ENCODE assay signal across 20 cellular contexts in genomic region chr14:38339704-38340103, GRCh38.
DNase-seq lines count a peak whose midpoint lies in the region; ATAC-seq and TF ChIP-seq lines count a peak whose summit lies in the region.
"Had no signal": no experiment of that assay in that cellular context is flagged by ENCODE, and none has a peak within 500 bp of the region (broad histone marks: within the 10 kb centered on the region; RNA-seq: fewer than 3 reads in every experiment).

No MANE protein-coding gene starts in this region.

- POLR2A ChIA-PET in PC-3 (lab: Charles Lee; ENCODE audit: unreplicated experiment) = no interaction called here

- DNase-seq in A172 (ENCODE audit: low spot score) (peak; percentile 1), GM04503 (ENCODE audit: low read depth) (peak; percentile 70), PC-3 (peak; percentile 17), fibroblast of the aortic adventitia (ENCODE audit: low read depth) (peak; percentile 66), gastrocnemius medialis (no peak), NCI-H2081 (lab: John Stamatoyannopoulos, UW) (no peak), occipital lobe (lab: John Stamatoyannopoulos, UW) (no peak), suprapubic skin (ENCODE audit: low spot score in 2 of 2) (no peak)
- DNase-seq: activated CD4-positive, alpha-beta T cell treated with anti-CD3 and anti-CD28 coated beads, Interleukin-2, amount 50 U/mL, for 1 hour; body of pancreas; CD4-positive, alpha-beta T cell; foreskin keratinocyte; H9; kidney; NCI-H1417 treated with DMSO at 0.1 percent for 48 hours; NCI-H526; Right ventricle myocardium superior; stimulated activated CD4-positive, alpha-beta T cell treated with anti-CD3 and anti-CD28 coated beads, Interleukin-4, amount 100 ng/mL, for 4 hours had no signal

- H3K27me3 ChIP-seq in PC-3 (ENCODE audit: low read length) = no peaks in the 10 kb centered on the region
- H3K27me3 ChIP-seq in gastrocnemius medialis = no peaks in the 10 kb centered on the region
- H3K27me3 ChIP-seq in suprapubic skin = no peaks in the 10 kb centered on the region
- H3K27me3 ChIP-seq: body of pancreas, foreskin keratinocyte had no signal

- H3K36me3 ChIP-seq in PC-3 (ENCODE audit: low read depth, low read length) = no peaks in the 10 kb centered on the region
- H3K36me3 ChIP-seq in gastrocnemius medialis = no peaks in the 10 kb centered on the region
- no peaks in the 10 kb centered on the region for H3K36me3 ChIP-seq in suprapubic skin

- no TSS peak for BruUV-seq in PC-3 (replicated peaks; lab: Mats Ljungman, UMichigan)

- H3K79me2 ChIP-seq in PC-3 (ENCODE audit: low read length) = no peaks in the 10 kb centered on the region

- H2AFZ ChIP-seq in PC-3 (ENCODE audit: low read length) = no peak overlapping the region

- H3K4me1 ChIP-seq in PC-3 (ENCODE audit: insufficient read depth, low read length) (peaks cover 16% of the 10 kb centered on the region), gastrocnemius medialis (no peaks in the 10 kb centered on the region), suprapubic skin (no peaks in the 10 kb centered on the region)
- H3K4me1 ChIP-seq: body of pancreas, foreskin keratinocyte had no signal

- no peaks in the 10 kb centered on the region for H4K20me1 ChIP-seq in PC-3 (ENCODE audit: low read length)

- intact Hi-C loops in PC-3 (cut with micrococcal nuclease) = no loop called here
- intact Hi-C loops in gastrocnemius medialis (cut with DNase I; ENCODE audit: low total_unique reads) = no loop called here

- H3K4me3 ChIP-seq in PC-3 (ENCODE audit: low read length) = no peak overlapping the region
- no peak overlapping the region for H3K4me3 ChIP-seq in fibroblast of the aortic adventitia (ENCODE audit: low read depth, low read length)
- H3K4me3 ChIP-seq in gastrocnemius medialis = no peak overlapping the region
- no peak overlapping the region for H3K4me3 ChIP-seq in suprapubic skin
- H3K4me3 ChIP-seq: body of pancreas, lung had no signal

- H3K9me2 ChIP-seq in PC-3 (replicated peaks; ENCODE audit: low read length) = no peaks in the 10 kb centered on the region

- CTCF ChIA-PET in PC-3 (lab: Charles Lee) = no interaction called here

- H3F3A ChIP-seq in PC-3 (ENCODE audit: low read length, unreplicated experiment) = no peaks in the 10 kb centered on the region

- H3K4me2 ChIP-seq in PC-3 (ENCODE audit: low read length) = no peak overlapping the region

- ATAC-seq in PC-3 (no peak), gastrocnemius medialis (no peak)
- ATAC-seq: activated T-helper 17 cell treated with anti-CD3 and anti-CD28 coated beads, Interleukin-2, amount 50 U/mL, for 72 hours; body of pancreas; foreskin keratinocyte had no signal

- H3K27ac ChIP-seq in PC-3 (ENCODE audit: low read length) (no peak overlapping the region), gastrocnemius medialis (no peak overlapping the region), suprapubic skin (no peak overlapping the region)
- H3K27ac ChIP-seq: body of pancreas, foreskin keratinocyte had no signal

- TF ChIP-seq EP300 in suprapubic skin (IDR thresholded peaks at IDR 0.05) = no peak

- 50% methylated on average over 1 of the region's 1 CpG for WGBS in suprapubic skin

- no peak overlapping the region for H3K9ac ChIP-seq in PC-3 (ENCODE audit: low read length)

- no peak for TF ChIP-seq CTCF in PC-3 (conservative IDR thresholded peaks at IDR 0.05; ENCODE audit: low read depth, low read length)
- no peak for TF ChIP-seq CTCF in fibroblast of the aortic adventitia (IDR thresholded peaks at IDR 0.05; ENCODE audit: insufficient read depth, low read length)
- TF ChIP-seq CTCF in gastrocnemius medialis (IDR thresholded peaks at IDR 0.05 in 4 of 5, conservative IDR thresholded peaks at IDR 0.05 in 1 of 5) = no peak
- TF ChIP-seq CTCF in suprapubic skin (IDR thresholded peaks at IDR 0.05) = no peak

- in situ Hi-C loops in gastrocnemius medialis (cut with MboI; ENCODE audit: low sequenced_read_pairs in 4 of 4) = no loop called here

- H3K9me3 ChIP-seq in PC-3 (ENCODE audit: low read length) (no peaks in the 10 kb centered on the region), gastrocnemius medialis (no peaks in the 10 kb centered on the region), suprapubic skin (peaks cover 2% of the 10 kb centered on the region)
- H3K9me3 ChIP-seq: body of pancreas had no signal

- TF ChIP-seq POLR2A in gastrocnemius medialis (IDR thresholded peaks at IDR 0.05) (no peak), suprapubic skin (IDR thresholded peaks at IDR 0.05) (no peak)

Comparison
In these comparisons a context has a peak if more than half of its experiments do, and no peak if none do; other contexts are left out.
1. DNase-seq: peak in A172 (single experiment), GM04503 (single experiment), PC-3 (single experiment) and fibroblast of the aortic adventitia (single experiment); none in gastrocnemius medialis (0 of 2), NCI-H2081 (0 of 2), occipital lobe (single experiment) and suprapubic skin (0 of 2).